ENCODE assay signal across 22 cellular contexts in the genomic region with DNA sequence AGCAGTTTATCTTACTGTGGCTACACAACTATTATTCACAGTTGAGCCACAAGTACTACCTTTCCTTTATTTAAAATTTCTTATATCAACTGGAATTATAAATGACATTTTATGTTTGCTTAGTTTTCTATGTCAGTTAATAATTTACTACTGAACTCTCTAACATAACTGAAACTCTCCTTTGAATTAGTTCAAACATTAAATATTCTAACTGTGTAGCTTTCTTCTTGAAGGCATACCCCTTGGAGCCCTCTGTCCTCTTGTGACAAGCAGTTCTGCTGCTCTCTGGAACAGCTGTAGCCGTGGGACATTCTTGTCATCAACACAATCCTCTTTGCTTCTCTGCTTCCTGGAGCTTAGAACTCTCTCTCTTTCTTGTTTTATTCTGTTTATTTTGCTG.
DNase-seq lines count a peak whose midpoint lies in the region; ATAC-seq, FAIRE-seq and TF ChIP-seq lines count a peak whose summit lies in the region.
"Had no signal": no experiment of that assay in that cellular context is flagged by ENCODE, and none has a peak within 500 bp of the region (broad histone marks: within the 10 kb centered on the region; RNA-seq: fewer than 3 reads in every experiment).

No MANE protein-coding gene starts in this region.

- H3K4me2 ChIP-seq in A549: peak overlapping the region; percentile 29

- TF ChIP-seq RAD21 in A549 (conservative IDR thresholded peaks at IDR 0.05 in 1 of 2, IDR thresholded peaks at IDR 0.05 in 1 of 2): no peak

- peaks cover 13% of the 10 kb centered on the region; the same call in 2 of the 3 replicates for H3K4me1 ChIP-seq in A549
- peaks cover 28% of the 10 kb centered on the region for H3K4me1 ChIP-seq in body of pancreas
- H3K4me1 ChIP-seq in upper lobe of right lung: peaks cover 13% of the 10 kb centered on the region
- H3K4me1 ChIP-seq: tibial nerve had no signal

- POLR2A ChIA-PET in A549 (lab: Yijun Ruan, JAX) (no interaction called here), HEK293T (lab: Yijun Ruan, JAX) (no interaction called here)

- H3K27ac ChIP-seq in A549: no peak overlapping the region
- H3K27ac ChIP-seq in body of pancreas: peak overlapping the region in 3 of 4 donors; percentile 20 to 43 (median 28)
- H3K27ac ChIP-seq in upper lobe of right lung: no peak overlapping the region
- H3K27ac ChIP-seq: heart left ventricle, ovary, skin epidermis, tibial nerve had no signal

- H3K9me3 ChIP-seq in A549: no peaks in the 10 kb centered on the region
- H3K9me3 ChIP-seq in body of pancreas: no peaks in the 10 kb centered on the region
- H3K9me3 ChIP-seq in upper lobe of right lung: no peaks in the 10 kb centered on the region
- H3K9me3 ChIP-seq: ovary had no signal

- H3K4me3 ChIP-seq in A549: no peak overlapping the region
- no peak overlapping the region for H3K4me3 ChIP-seq in body of pancreas
- H3K4me3 ChIP-seq in upper lobe of right lung: no peak overlapping the region
- H3K4me3 ChIP-seq: heart left ventricle, ovary, skin epidermis, tibial nerve had no signal

- DNase-seq in A549 (ENCODE audit: low read depth in 1 of 2, low spot score in 1 of 2) (no peak), body of pancreas (peak in 1 of 4 donors; percentile 10), upper lobe of right lung (no peak), HEK293T (ENCODE audit: extremely low spot score) (no peak), H54 (ENCODE audit: insufficient read length, low spot score) (no peak)
- DNase-seq: ACHN; activated CD4-positive, alpha-beta T cell treated with anti-CD3 and anti-CD28 coated beads, Interleukin-2, amount 10 ng/mL, durations not matched to agents 7 days and 5 days; activated naive CD8-positive, alpha-beta T cell treated with anti-CD3 and anti-CD28 coated beads, Interleukin-2, amount 10 ng/mL, durations not matched to agents 7 days and 5 days; activated T-cell treated with anti-CD3 and anti-CD28 coated beads, Interleukin-2, amount 50 U/mL, for 1 hour; CD4-positive, alpha-beta T cell; heart left ventricle; NCI-H146; NCI-H446; ovary had no signal

- H3K36me3 ChIP-seq in body of pancreas (replicated peaks in 1 of 2; ENCODE audit: insufficient read depth in 1 of 2, low read depth in 2 of 2) (no peaks in the 10 kb centered on the region), upper lobe of right lung (no peaks in the 10 kb centered on the region)
- H3K36me3 ChIP-seq: heart left ventricle, ovary, tibial nerve had no signal

- 0% methylated on average over 1 of the region's 1 CpG for WGBS in A549 (ENCODE audit: missing lambda C conversion rate)
- WGBS in body of pancreas, 2 donors: 11 to 19% methylated on average over 1 of the region's 1 CpG

- CTCF ChIA-PET in A549 (lab: Yijun Ruan, JAX) (interaction anchor here (0.8 kb wide), 1 partner anchor 29 kb away, joined by 3 read pairs; no protein-coding TSS in a partner anchor), HEK293T (lab: Yijun Ruan, JAX) (no interaction called here)

- H3K27me3 ChIP-seq in body of pancreas: no peaks in the 10 kb centered on the region
- H3K27me3 ChIP-seq in upper lobe of right lung: no peaks in the 10 kb centered on the region
- H3K27me3 ChIP-seq: heart left ventricle, ovary, tibial nerve had no signal

- TF ChIP-seq EP300 in A549 (IDR thresholded peaks at IDR 0.05): no peak

- no peak for TF ChIP-seq CTCF in A549 (IDR thresholded peaks at IDR 0.05)
- no peak for TF ChIP-seq CTCF in body of pancreas (IDR thresholded peaks at IDR 0.05)
- TF ChIP-seq CTCF in upper lobe of right lung (IDR thresholded peaks at IDR 0.05): no peak

- FAIRE-seq in A549 (lab: Jason Lieb, UNC): no peak
- FAIRE-seq in H54 (lab: Jason Lieb, UNC): no peak
- FAIRE-seq: bronchial epithelial cell had no signal

- TF ChIP-seq POLR2A in A549 (IDR thresholded peaks at IDR 0.05; ENCODE audit: low read length): no peak
- no peak for TF ChIP-seq POLR2A in body of pancreas (IDR thresholded peaks at IDR 0.05)
- TF ChIP-seq POLR2A in H54 (IDR thresholded peaks at IDR 0.05; ENCODE audit: low read depth, low read length): no peak

- intact Hi-C loops in body of pancreas (cut with DNase I) (no loop called here), upper lobe of right lung (cut with DNase I) (no loop called here)

- ATAC-seq in A549 (no peak), GM18909 (IDR thresholded peaks at IDR 0.05; ENCODE audit: poor library complexity, unreplicated experiment) (peak; percentile 59), HG02885 (IDR thresholded peaks at IDR 0.05; ENCODE audit: poor library complexity, unreplicated experiment) (peak; percentile 5), body of pancreas (peak; percentile 24), upper lobe of right lung (no peak), HG02588 (IDR thresholded peaks at IDR 0.05; ENCODE audit: unreplicated experiment) (no peak)
- ATAC-seq: heart left ventricle; SK-N-SH treated with all-trans-retinoic acid at 6 μM for 48 hours; stimulated activated effector memory CD8-positive, alpha-beta T cell treated with anti-CD3 and anti-CD28 coated beads, Interleukin-12 subunit alpha, Interleukin-12 subunit beta, amount 100 ng/mL, for 72 hours had no signal

TF ChIP-seq in A549, 52 proteins besides CTCF, POLR2A, EP300 and RAD21:
- TF ChIP-seq EHMT2 (IDR thresholded peaks at IDR 0.05; ENCODE audit: low read depth) (no peak), CHD4 (IDR thresholded peaks at IDR 0.05; ENCODE audit: borderline replicate concordance) (no peak), ZFP36 (IDR thresholded peaks at IDR 0.05; ENCODE audit: borderline replicate concordance, partially characterized antibody) (no peak), HDAC2 (IDR thresholded peaks at IDR 0.05) (no peak), FOSL2 (IDR thresholded peaks at IDR 0.05) (no peak), FOSL2 (CRISPR knock-in tag; IDR thresholded peaks at IDR 0.05) (no peak), FOSB (CRISPR knock-in tag; IDR thresholded peaks at IDR 0.05) (no peak), HEYL (CRISPR knock-in tag; IDR thresholded peaks at IDR 0.05) (no peak)
- TF ChIP-seq, protein P1, sequence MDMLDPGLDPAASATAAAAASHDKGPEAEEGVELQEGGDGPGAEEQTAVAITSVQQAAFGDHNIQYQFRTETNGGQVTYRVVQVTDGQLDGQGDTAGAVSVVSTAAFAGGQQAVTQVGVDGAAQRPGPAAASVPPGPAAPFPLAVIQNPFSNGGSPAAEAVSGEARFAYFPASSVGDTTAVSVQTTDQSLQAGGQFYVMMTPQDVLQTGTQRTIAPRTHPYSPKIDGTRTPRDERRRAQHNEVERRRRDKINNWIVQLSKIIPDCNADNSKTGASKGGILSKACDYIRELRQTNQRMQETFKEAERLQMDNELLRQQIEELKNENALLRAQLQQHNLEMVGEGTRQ (IDR thresholded peaks at IDR 0.05): no peak
TF ChIP-seq in A549: peak in this region for 0.

TF ChIP-seq in HEK293T, 16 proteins besides CTCF, POLR2A, EP300 and RAD21:
- TF ChIP-seq FOXM1 (IDR thresholded peaks at IDR 0.05; ENCODE audit: borderline replicate concordance) (no peak), ARNT (IDR thresholded peaks at IDR 0.05) (no peak), FOXK2 (IDR thresholded peaks at IDR 0.05) (no peak), TARDBP (IDR thresholded peaks at IDR 0.05) (no peak), CTBP1 (IDR thresholded peaks at IDR 0.05; ENCODE audit: borderline replicate concordance) (no peak), LEF1 (IDR thresholded peaks at IDR 0.05; ENCODE audit: borderline replicate concordance) (no peak), FOXA1 (IDR thresholded peaks at IDR 0.05) (no peak), ELF4 (IDR thresholded peaks at IDR 0.05) (no peak), BHLHE40 (IDR thresholded peaks at IDR 0.05; ENCODE audit: borderline replicate concordance) (no peak), L3MBTL2 (conservative IDR thresholded peaks at IDR 0.05) (no peak), SP1 (IDR thresholded peaks at IDR 0.05) (no peak), SUZ12 (IDR thresholded peaks at IDR 0.05) (no peak), ZNF384 (IDR thresholded peaks at IDR 0.05) (no peak), HDGF (IDR thresholded peaks at IDR 0.05; ENCODE audit: borderline replicate concordance) (no peak), NFRKB (IDR thresholded peaks at IDR 0.05) (no peak)
- TF ChIP-seq, protein P2, sequence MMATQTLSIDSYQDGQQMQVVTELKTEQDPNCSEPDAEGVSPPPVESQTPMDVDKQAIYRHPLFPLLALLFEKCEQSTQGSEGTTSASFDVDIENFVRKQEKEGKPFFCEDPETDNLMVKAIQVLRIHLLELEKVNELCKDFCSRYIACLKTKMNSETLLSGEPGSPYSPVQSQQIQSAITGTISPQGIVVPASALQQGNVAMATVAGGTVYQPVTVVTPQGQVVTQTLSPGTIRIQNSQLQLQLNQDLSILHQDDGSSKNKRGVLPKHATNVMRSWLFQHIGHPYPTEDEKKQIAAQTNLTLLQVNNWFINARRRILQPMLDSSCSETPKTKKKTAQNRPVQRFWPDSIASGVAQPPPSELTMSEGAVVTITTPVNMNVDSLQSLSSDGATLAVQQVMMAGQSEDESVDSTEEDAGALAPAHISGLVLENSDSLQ (IDR thresholded peaks at IDR 0.05): no peak

Comparison
In these comparisons a context has a peak if more than half of its experiments do, and no peak if none do; other contexts are left out.
1. ATAC-seq: peak in GM18909 (single experiment), HG02885 (single experiment) and body of pancreas (single experiment); none in A549 (0 of 2), upper lobe of right lung (single experiment) and HG02588 (single experiment).
2. H3K27ac ChIP-seq: peak in body of pancreas (3 of 4); none in A549 (0 of 2) and upper lobe of right lung (single experiment).